In genomic region chr17:50533185-50533584, GRCh38 we compare ENCODE assay signal across 11 cellular contexts. TPM values are rescaled to one million over a fixed set of nuclear protein-coding genes. Genes with fewer than 3 reads are reported as not detected.
DNase-seq lines count a peak whose midpoint lies in the region; ATAC-seq and TF ChIP-seq lines count a peak whose summit lies in the region.
"Had no signal": no experiment of that assay in that cellular context is flagged by ENCODE, and none has a peak within 500 bp of the region (broad histone marks: within the 10 kb centered on the region; RNA-seq: fewer than 3 reads in every experiment).

No MANE protein-coding gene starts in this region.

- H3K27ac ChIP-seq in HUES48 (ENCODE audit: low read depth, low read length): no peak overlapping the region
- H3K27ac ChIP-seq in iPS-18a (ENCODE audit: low read length): no peak overlapping the region
- H3K27ac ChIP-seq in prostate gland: peak overlapping the region; percentile 83 to 85
- H3K27ac ChIP-seq in WERI-Rb-1: no peak overlapping the region
- H3K27ac ChIP-seq: spleen had no signal

- 10% methylated on average over 4 of the region's 5 CpGs for WGBS in prostate gland

- no peak for TF ChIP-seq POLR2A in prostate gland (IDR thresholded peaks at IDR 0.05)

- H3K27me3 Mint-ChIP-seq in brain: peaks cover 46% of the 10 kb centered on the region
- peaks cover 50% of the 10 kb centered on the region for H3K27me3 Mint-ChIP-seq in activated CD4-positive, alpha-beta T cell treated with anti-CD3 and anti-CD28 coated beads for 36 hours

- peak overlapping the region in 4 of 5 experiments; percentile 21 to 68 (median 60) for H3K4me3 Mint-ChIP-seq in brain
- H3K4me3 Mint-ChIP-seq in activated CD4-positive, alpha-beta T cell treated with anti-CD3 and anti-CD28 coated beads for 36 hours: no peak overlapping the region

- peaks cover 16% of the 10 kb centered on the region for H3K4me1 ChIP-seq in HUES48 (ENCODE audit: control insufficient read depth, insufficient read depth, low read length)
- H3K4me1 ChIP-seq in iPS-18a (ENCODE audit: control insufficient read depth, low read depth, low read length): peaks cover 2% of the 10 kb centered on the region
- peaks cover 11% of the 10 kb centered on the region for H3K4me1 ChIP-seq in prostate gland (replicated peaks)

- no peak for ATAC-seq in activated CD4-positive, alpha-beta T cell treated with anti-CD3 and anti-CD28 coated beads for 36 hours
- no peak for ATAC-seq in GM18498 (IDR thresholded peaks at IDR 0.05; ENCODE audit: unreplicated experiment)

- H3K9me3 ChIP-seq in HUES48 (ENCODE audit: control insufficient read depth, insufficient read depth, low read length) (no peaks in the 10 kb centered on the region), iPS-18a (ENCODE audit: control insufficient read depth, low read depth, low read length) (no peaks in the 10 kb centered on the region), prostate gland (no peaks in the 10 kb centered on the region), WERI-Rb-1 (ENCODE audit: severe bottlenecking) (no peaks in the 10 kb centered on the region)
- H3K9me3 ChIP-seq: spleen had no signal

- no peaks in the 10 kb centered on the region; the same call in 1 of the 2 replicates for H3K36me3 ChIP-seq in HUES48 (ENCODE audit: control insufficient read depth, insufficient read depth, low read length)
- no peaks in the 10 kb centered on the region for H3K36me3 ChIP-seq in iPS-18a (ENCODE audit: control insufficient read depth, low read depth, low read length)
- peaks cover 0 to 3% of the 10 kb centered on the region in 2 donors for H3K36me3 ChIP-seq in prostate gland
- no peaks in the 10 kb centered on the region for H3K36me3 ChIP-seq in WERI-Rb-1
- H3K36me3 ChIP-seq: spleen had no signal

- TF ChIP-seq CTCF in brain (conservative IDR thresholded peaks at IDR 0.05) (no peak), prostate gland (IDR thresholded peaks at IDR 0.05) (no peak), WERI-Rb-1 (IDR thresholded peaks at IDR 0.05; ENCODE audit: low read depth, low read length) (no peak)

- H3K9ac ChIP-seq in HUES48 (ENCODE audit: low read depth, low read length): no peak overlapping the region
- no peak overlapping the region for H3K9ac ChIP-seq in iPS-18a (ENCODE audit: low read length)

- H3K27ac Mint-ChIP-seq in brain: peak overlapping the region in 4 of 5 experiments; percentile 28 to 68 (median 46)
- H3K27ac Mint-ChIP-seq in activated CD4-positive, alpha-beta T cell treated with anti-CD3 and anti-CD28 coated beads for 36 hours: no peak overlapping the region

- CTCF ChIA-PET in activated CD4-positive, alpha-beta T cell treated with anti-CD3 and anti-CD28 coated beads for 36 hours (lab: Charles Lee): interaction anchor here (0.7 to 1.1 kb wide), 2 partner anchors 9 to 61 kb away, joined by 3 read pairs; no protein-coding TSS in a partner anchor

- H3K4me3 ChIP-seq in HUES48 (ENCODE audit: low read depth, low read length) (peak overlapping the region; percentile 66), iPS-18a (ENCODE audit: low read length) (peak overlapping the region; percentile 58), prostate gland (peak overlapping the region; percentile 53 to 64), WERI-Rb-1 (ENCODE audit: low read depth, low read length) (no peak overlapping the region)

- DNase-seq in prostate gland (ENCODE audit: low spot score): no peak
- no peak for DNase-seq in GDM1 (lab: John Stamatoyannopoulos, UW)
- no peak for DNase-seq in activated CD4-positive, alpha-beta T cell treated with anti-CD3 and anti-CD28 coated beads for 36 hours
- DNase-seq in WERI-Rb-1: no peak
- DNase-seq: activated T-cell treated with anti-CD3 and anti-CD28 coated beads, Interleukin-2, amount 50 U/mL, for 1 hour; spleen had no signal

- POLR2A ChIA-PET in activated CD4-positive, alpha-beta T cell treated with anti-CD3 and anti-CD28 coated beads for 36 hours (lab: Charles Lee): no interaction called here

- H3K27me3 ChIP-seq in HUES48 (ENCODE audit: control insufficient read depth, insufficient read depth, low read length): peaks cover 36% of the 10 kb centered on the region
- peaks cover 36% of the 10 kb centered on the region for H3K27me3 ChIP-seq in iPS-18a (ENCODE audit: control insufficient read depth, insufficient read depth, low read length)
- no peaks in the 10 kb centered on the region for H3K27me3 ChIP-seq in prostate gland (replicated peaks; ENCODE audit: insufficient read depth)
- H3K27me3 ChIP-seq in WERI-Rb-1 (ENCODE audit: insufficient read depth, low read depth, severe bottlenecking): no peaks in the 10 kb centered on the region

- H3K9me3 Mint-ChIP-seq in brain: no peaks in the 10 kb centered on the region
- no peaks in the 10 kb centered on the region for H3K9me3 Mint-ChIP-seq in activated CD4-positive, alpha-beta T cell treated with anti-CD3 and anti-CD28 coated beads for 36 hours (ENCODE audit: low read depth)
- H3K9me3 Mint-ChIP-seq: central memory CD8-positive, alpha-beta T cell had no signal

- H3K36me3 Mint-ChIP-seq in brain: no peaks in the 10 kb centered on the region
- no peaks in the 10 kb centered on the region for H3K36me3 Mint-ChIP-seq in activated CD4-positive, alpha-beta T cell treated with anti-CD3 and anti-CD28 coated beads for 36 hours (ENCODE audit: low read depth)

- intact Hi-C loops in prostate gland (cut with DNase I): no loop called here
- intact Hi-C loops in activated CD4-positive, alpha-beta T cell treated with anti-CD3 and anti-CD28 coated beads for 36 hours (cut with DNase I, micrococcal nuclease): no loop called here

- peaks cover 34% of the 10 kb centered on the region for H3K4me1 Mint-ChIP-seq in brain
- H3K4me1 Mint-ChIP-seq in activated CD4-positive, alpha-beta T cell treated with anti-CD3 and anti-CD28 coated beads for 36 hours: peaks cover 14% of the 10 kb centered on the region

RNA-seq across cellular contexts. Expression of gene EPN3, which starts 0.7 kb away (rescaled TPM):
- 2.1 TPM for polyA plus RNA-seq in brain (ENCODE audit: insufficient read depth, low read depth, low replicate concordance)
- total RNA-seq in prostate gland: 100 to 1,000 TPM in 1 of 2 donors, 10 to 100 TPM in 1; 60.8 to 108 TPM
- total RNA-seq in activated CD4-positive, alpha-beta T cell treated with anti-CD3 and anti-CD28 coated beads for 36 hours: not detected
- total RNA-seq: spleen had no signal

RNA-seq across cellular contexts. Expression of gene SPATA20, which starts 13.8 kb away (rescaled TPM):
- polyA plus RNA-seq in brain (ENCODE audit: insufficient read depth, low read depth, low replicate concordance): 22.1 TPM
- total RNA-seq in prostate gland: 100 to 1,000 TPM; 188 to 208 TPM
- total RNA-seq in activated CD4-positive, alpha-beta T cell treated with anti-CD3 and anti-CD28 coated beads for 36 hours: 10 to 100 TPM in 1 of 2 experiments, 1 to 10 TPM in 1; 9.0 to 10.7 TPM

RNA-seq across cellular contexts. Expression of gene MYCBPAP, which starts 24.9 kb away (rescaled TPM):
- 0.61 TPM for polyA plus RNA-seq in brain (ENCODE audit: insufficient read depth, low read depth, low replicate concordance)
- total RNA-seq in prostate gland: 10 to 100 TPM in 1 of 2 donors, under 1 TPM in 1; 0.14 to 12.6 TPM
- 1 to 10 TPM; 1.4 to 1.8 TPM for total RNA-seq in activated CD4-positive, alpha-beta T cell treated with anti-CD3 and anti-CD28 coated beads for 36 hours

RNA-seq across cellular contexts. Expression of gene CACNA1G, which starts 27.3 kb away (rescaled TPM):
- 2.0 TPM for polyA plus RNA-seq in brain (ENCODE audit: insufficient read depth, low read depth, low replicate concordance)
- total RNA-seq in prostate gland: 1 to 10 TPM; 3.4 to 6.6 TPM
- not detected for total RNA-seq in activated CD4-positive, alpha-beta T cell treated with anti-CD3 and anti-CD28 coated beads for 36 hours

RNA-seq across cellular contexts. Expression of gene RSAD1, which starts 54.5 kb away (rescaled TPM):
- 17.8 TPM for polyA plus RNA-seq in brain (ENCODE audit: insufficient read depth, low read depth, low replicate concordance)
- 10 to 100 TPM; 33.7 to 44.1 TPM for total RNA-seq in prostate gland
- 10 to 100 TPM; 21.5 to 29.0 TPM for total RNA-seq in activated CD4-positive, alpha-beta T cell treated with anti-CD3 and anti-CD28 coated beads for 36 hours

Comparison
In these comparisons a context has a peak if more than half of its experiments do, and no peak if none do; other contexts are left out.
1. H3K27ac ChIP-seq: peak in prostate gland (2 of 2); none in HUES48 (single experiment), iPS-18a (single experiment) and WERI-Rb-1 (single experiment).
2. RNA of gene EPN3, which starts 0.7 kb away (total RNA-seq): 60.8 to 108 TPM in prostate gland; not detected in activated CD4-positive, alpha-beta T cell treated with anti-CD3 and anti-CD28 coated beads for 36 hours; every median in the first group is over 10 times any median in the second.
3. RNA of gene SPATA20, which starts 13.8 kb away (total RNA-seq): 188 to 208 TPM in prostate gland; 9.0 to 10.7 TPM in activated CD4-positive, alpha-beta T cell treated with anti-CD3 and anti-CD28 coated beads for 36 hours; every median in the first group is over 10 times any median in the second.